ENCODE assay signal across 10 cellular contexts in genomic region chr10:71887767-71888166, GRCh38. TPM values are rescaled to one million over a fixed set of nuclear protein-coding genes. Genes with fewer than 3 reads are reported as not detected.
DNase-seq lines count a peak whose midpoint lies in the region; ATAC-seq and TF ChIP-seq lines count a peak whose summit lies in the region.
"Had no signal": no experiment of that assay in that cellular context is flagged by ENCODE, and none has a peak within 500 bp of the region (broad histone marks: within the 10 kb centered on the region; RNA-seq: fewer than 3 reads in every experiment).

No MANE protein-coding gene starts in this region.

- CTCF ChIA-PET in PC-9 (lab: Charles Lee) = interaction anchor here (0.7 kb wide), 1 partner anchor 133 kb away, joined by 15 read pairs; no protein-coding TSS in a partner anchor
- CTCF ChIA-PET in activated CD4-positive, alpha-beta memory T cell treated with anti-CD3 and anti-CD28 coated beads, Interleukin-2, amount 10 ng/mL, durations not matched to agents 7 days and 5 days (lab: Charles Lee) = no interaction called here

- H3K9me3 Mint-ChIP-seq in stimulated activated memory B cell treated with anti-CD40 and anti-IgM and Interleukin-4, amounts not matched to agents 10 μg/mL and 1 μg/mL and 100 μg/mL, for 72 hours = no peaks in the 10 kb centered on the region
- no peaks in the 10 kb centered on the region for H3K9me3 Mint-ChIP-seq in activated CD4-positive, alpha-beta memory T cell treated with anti-CD3 and anti-CD28 coated beads, Interleukin-2, amount 10 ng/mL, durations not matched to agents 7 days and 5 days

- no peaks in the 10 kb centered on the region for H3K27me3 Mint-ChIP-seq in stimulated activated memory B cell treated with anti-CD40 and anti-IgM and Interleukin-4, amounts not matched to agents 10 μg/mL and 1 μg/mL and 100 μg/mL, for 72 hours
- H3K27me3 Mint-ChIP-seq in activated CD4-positive, alpha-beta memory T cell treated with anti-CD3 and anti-CD28 coated beads, Interleukin-2, amount 10 ng/mL, durations not matched to agents 7 days and 5 days = peaks cover 22% of the 10 kb centered on the region

- H3K4me3 Mint-ChIP-seq in stimulated activated memory B cell treated with anti-CD40 and anti-IgM and Interleukin-4, amounts not matched to agents 10 μg/mL and 1 μg/mL and 100 μg/mL, for 72 hours = no peak overlapping the region
- no peak overlapping the region for H3K4me3 Mint-ChIP-seq in activated CD4-positive, alpha-beta memory T cell treated with anti-CD3 and anti-CD28 coated beads, Interleukin-2, amount 10 ng/mL, durations not matched to agents 7 days and 5 days

- H4K20me1 ChIP-seq in PC-9 (ENCODE audit: insufficient read depth) = no peaks in the 10 kb centered on the region

- H3K36me3 ChIP-seq in PC-9 (ENCODE audit: low read depth) = no peaks in the 10 kb centered on the region

- no peaks in the 10 kb centered on the region for H3K27me3 ChIP-seq in PC-9 (ENCODE audit: insufficient read depth, low read depth)

- H3K9me3 ChIP-seq in PC-9 (ENCODE audit: insufficient read depth, low read depth) = no peaks in the 10 kb centered on the region

- H3K4me3 ChIP-seq in PC-9 = peak overlapping the region; percentile 67; the same call in 1 of the 2 replicates

- no peak for TF ChIP-seq CTCF in PC-9 (conservative IDR thresholded peaks at IDR 0.05)

- H3F3A ChIP-seq in PC-9 (ENCODE audit: insufficient read depth, low read depth) = peaks cover 29% of the 10 kb centered on the region; the same call in 1 of the 2 replicates

- H3K4me2 ChIP-seq in PC-9 = peak overlapping the region; percentile 84

- intact Hi-C loops in PC-9 (cut with micrococcal nuclease; ENCODE audit: unreplicated experiment) = loop anchor here (1.0 to 5.0 kb wide), 5 partner anchors 19 to 490 kb away; partner anchors contain the start of genes CDH23 and VSIR

- POLR2A ChIA-PET in PC-9 (lab: Charles Lee; ENCODE audit: unreplicated experiment) = no interaction called here
- POLR2A ChIA-PET in activated CD4-positive, alpha-beta memory T cell treated with anti-CD3 and anti-CD28 coated beads, Interleukin-2, amount 10 ng/mL, durations not matched to agents 7 days and 5 days (lab: Charles Lee) = no interaction called here

- no peak overlapping the region for H2AFZ ChIP-seq in PC-9

- BruUV-seq in PC-9 (replicated peaks; lab: Mats Ljungman, UMichigan) = no TSS peak

- H3K27ac Mint-ChIP-seq in stimulated activated memory B cell treated with anti-CD40 and anti-IgM and Interleukin-4, amounts not matched to agents 10 μg/mL and 1 μg/mL and 100 μg/mL, for 72 hours = peak overlapping the region; percentile 87
- H3K27ac Mint-ChIP-seq in activated CD4-positive, alpha-beta memory T cell treated with anti-CD3 and anti-CD28 coated beads, Interleukin-2, amount 10 ng/mL, durations not matched to agents 7 days and 5 days = no peak overlapping the region

- H3K4me1 ChIP-seq in PC-9 (replicated peaks; ENCODE audit: insufficient read depth) = peaks cover 23% of the 10 kb centered on the region

- no peaks in the 10 kb centered on the region for H3K79me2 ChIP-seq in PC-9 (ENCODE audit: low read depth)

- H3K9me2 ChIP-seq in PC-9 (ENCODE audit: insufficient read depth) = no peaks in the 10 kb centered on the region

- H3K27ac ChIP-seq in PC-9 = peak overlapping the region; percentile 88

- DNase-seq in SIG-M5 treated with dmso at 0.1 percent for 504 hours (lab: John Stamatoyannopoulos, UW; ENCODE audit: unreplicated experiment) (peak; percentile 46), SIG-M5 (lab: John Stamatoyannopoulos, UW) (no peak), PC-9 (no peak), fibroblast of peridontal ligament (ENCODE audit: extremely low read depth) (peak; percentile 33)
- no peak for DNase-seq in activated CD4-positive, alpha-beta memory T cell treated with anti-CD3 and anti-CD28 coated beads, Interleukin-2, amount 10 ng/mL, durations not matched to agents 7 days and 5 days
- no peak for DNase-seq in activated naive CD4-positive, alpha-beta T cell treated with anti-CD3 and anti-CD28 coated beads, Interleukin-2, amount 50 U/mL, for 16 hours
- DNase-seq: activated CD4-positive, CD25-positive, alpha-beta regulatory T cell; NCI-H748 treated with DMSO at 0.1 percent for 48 hours had no signal

- no peaks in the 10 kb centered on the region for H3K36me3 Mint-ChIP-seq in stimulated activated memory B cell treated with anti-CD40 and anti-IgM and Interleukin-4, amounts not matched to agents 10 μg/mL and 1 μg/mL and 100 μg/mL, for 72 hours
- H3K36me3 Mint-ChIP-seq in activated CD4-positive, alpha-beta memory T cell treated with anti-CD3 and anti-CD28 coated beads, Interleukin-2, amount 10 ng/mL, durations not matched to agents 7 days and 5 days (ENCODE audit: low read depth) = no peaks in the 10 kb centered on the region

- H3K4me1 Mint-ChIP-seq in stimulated activated memory B cell treated with anti-CD40 and anti-IgM and Interleukin-4, amounts not matched to agents 10 μg/mL and 1 μg/mL and 100 μg/mL, for 72 hours = peaks cover 57% of the 10 kb centered on the region
- H3K4me1 Mint-ChIP-seq in activated CD4-positive, alpha-beta memory T cell treated with anti-CD3 and anti-CD28 coated beads, Interleukin-2, amount 10 ng/mL, durations not matched to agents 7 days and 5 days = peaks cover 12% of the 10 kb centered on the region

- no peak for ATAC-seq in stimulated activated memory B cell treated with anti-CD40 and anti-IgM and Interleukin-4, amounts not matched to agents 10 μg/mL and 1 μg/mL and 100 μg/mL, for 72 hours
- ATAC-seq in GM18873 (IDR thresholded peaks at IDR 0.05; ENCODE audit: low FRiP score, unreplicated experiment) = no peak

RNA-seq across cellular contexts. Expression of gene PSAP, which starts 36.7 kb away (rescaled TPM):
- 683 and 1,027 TPM in 2 replicates for total RNA-seq in PC-9 (2021)
- 100 to 1,000 TPM; 176 to 178 TPM for total RNA-seq in activated CD4-positive, alpha-beta memory T cell treated with anti-CD3 and anti-CD28 coated beads, Interleukin-2, amount 10 ng/mL, durations not matched to agents 7 days and 5 days

Comparison
In these comparisons a context has a peak if more than half of its experiments do, and no peak if none do; other contexts are left out.
1. DNase-seq: peak in SIG-M5 treated with dmso at 0.1 percent for 504 hours (single experiment) and fibroblast of peridontal ligament (single experiment); none in SIG-M5 (single experiment), PC-9 (0 of 2), activated CD4-positive, alpha-beta memory T cell treated with anti-CD3 and anti-CD28 coated beads, Interleukin-2, amount 10 ng/mL, durations not matched to agents 7 days and 5 days (single experiment) and activated naive CD4-positive, alpha-beta T cell treated with anti-CD3 and anti-CD28 coated beads, Interleukin-2, amount 50 U/mL, for 16 hours (single experiment).